Comparison of ENCODE assay signal across 25 cellular contexts in the genomic region with DNA sequence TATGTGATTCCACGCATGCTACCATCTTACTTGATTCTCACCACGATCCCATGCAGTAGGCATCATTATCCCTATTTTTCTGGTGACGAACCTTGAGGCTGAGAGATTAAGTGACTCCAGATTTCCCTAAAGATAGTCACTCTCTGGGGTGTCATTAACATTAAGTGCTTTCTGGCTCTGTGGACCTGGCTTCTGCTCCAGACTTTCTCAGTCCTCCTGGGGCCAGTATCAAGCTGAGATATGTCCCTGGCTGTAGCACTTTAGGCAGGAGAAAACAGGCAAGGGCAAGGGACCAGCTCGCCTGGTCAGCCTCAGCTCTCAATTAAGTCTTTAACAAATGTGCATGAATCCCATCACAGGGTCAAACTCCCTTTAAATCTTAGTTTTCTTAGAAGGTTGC. TPM values are rescaled to one million over a fixed set of nuclear protein-coding genes. Genes with fewer than 3 reads are reported as not detected.
"Had no signal": no experiment of that assay in that cellular context is flagged by ENCODE, and none has a peak within 500 bp of the region (broad histone marks: within the 10 kb centered on the region; RNA-seq: fewer than 3 reads in every experiment).

No MANE protein-coding gene starts in this region.

- H3K9ac ChIP-seq: KMS-11 had no signal

- H3K4me3 Mint-ChIP-seq: IgD-negative memory B cell had no signal

- H3K27ac ChIP-seq: HL-60, KMS-11, RWPE1 had no signal

- H3K4me3 ChIP-seq: K562 had no signal

- ATAC-seq: K562, Panc1, PC-3, SK-N-SH treated with all-trans-retinoic acid at 6 μM for 48 hours had no signal

- DNase-seq: Kasumi-1, MM.1S, NCI-H1092 treated with DMSO at 0.1 percent for 48 hours, NCI-H1436, NCI-H187, NCI-H2029, NCI-H2081 treated with DMSO at 0.1 percent for 48 hours, NCI-H2227 treated with DMSO at 0.1 percent for 48 hours, NCI-H446, NCI-H510A, NCI-H524 treated with DMSO at 0.1 percent for 48 hours, NCI-H69, NCI-H774, PC-3, SHP77 had no signal

- H3K27me3 Mint-ChIP-seq: IgD-negative memory B cell had no signal

- H3K4me2 ChIP-seq: KMS-11 had no signal

RNA-seq across cellular contexts. Expression of a gene that starts 38.3 kb away (rescaled TPM):
- total RNA-seq: K562, M059J, OCI-LY7, PC-3, SK-MEL-5 had no signal
- polyA plus RNA-seq: IgD-negative memory B cell, K562 had no signal
